ENCODE assay signal across 29 cellular contexts in the genomic region with DNA sequence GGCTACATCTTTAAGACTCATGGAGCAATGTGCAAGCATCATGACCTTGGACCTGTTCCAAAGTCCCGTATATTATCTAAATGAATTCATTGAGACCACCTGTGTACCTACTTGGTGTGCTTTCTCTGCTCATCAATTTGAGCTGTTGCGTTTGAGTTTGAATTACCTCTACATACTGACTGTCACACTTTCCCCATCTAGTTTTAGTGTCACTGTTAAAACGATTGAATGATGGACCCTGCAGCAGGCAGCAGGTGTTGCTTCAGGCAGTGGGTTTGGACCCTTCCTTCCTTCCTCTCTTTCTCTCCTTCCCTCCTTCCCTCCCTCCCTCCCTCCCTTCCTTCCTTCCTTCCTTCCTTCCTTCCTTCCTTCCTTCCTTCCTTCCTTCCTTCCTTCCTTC.
"Had no signal": no experiment of that assay in that cellular context is flagged by ENCODE, and none has a peak within 500 bp of the region (broad histone marks: within the 10 kb centered on the region; RNA-seq: fewer than 3 reads in every experiment).

No MANE protein-coding gene starts in this region.

- H3K79me2 ChIP-seq: hepatocyte had no signal

- H3K4me2 ChIP-seq: hepatocyte had no signal

- H3K27me3 Mint-ChIP-seq: dendritic cell treated with granulocyte-macrophage colony-stimulating factor and Interleukin-4, amounts not matched to agents 40 ng/mL and 50 ng/mL, for 4 days had no signal

- H3K27ac ChIP-seq: colonic mucosa, coronary artery, dorsolateral prefrontal cortex, epithelial cell of prostate, esophagus muscularis mucosa, esophagus squamous epithelium, foreskin keratinocyte, gastrocnemius medialis, gastroesophageal sphincter, heart left ventricle, heart right ventricle, hepatocyte had no signal

- H3K36me3 ChIP-seq: colonic mucosa, esophagus muscularis mucosa, esophagus squamous epithelium, gastrocnemius medialis, gastroesophageal sphincter, heart left ventricle, heart right ventricle had no signal

- H2AFZ ChIP-seq: hepatocyte had no signal

- H3K4me1 ChIP-seq: colonic mucosa, esophagus muscularis mucosa, esophagus squamous epithelium, foreskin keratinocyte, gastrocnemius medialis, gastroesophageal sphincter, heart left ventricle, heart right ventricle had no signal

- H3K9me3 Mint-ChIP-seq: dendritic cell treated with granulocyte-macrophage colony-stimulating factor and Interleukin-4, amounts not matched to agents 40 ng/mL and 50 ng/mL, for 4 days had no signal

- H3K9me3 ChIP-seq: colonic mucosa, esophagus muscularis mucosa, esophagus squamous epithelium, gastrocnemius medialis, gastroesophageal sphincter, heart left ventricle, heart right ventricle had no signal

- H3K27me3 ChIP-seq: colonic mucosa, dorsolateral prefrontal cortex, esophagus squamous epithelium, foreskin keratinocyte, gastrocnemius medialis, heart left ventricle, hepatocyte had no signal

- H3K4me1 Mint-ChIP-seq: endodermal cell had no signal

- DNase-seq: colonic mucosa; cortex of kidney; dermis blood vessel endothelial cell; dorsolateral prefrontal cortex; effector CD4-positive, alpha-beta T cell; effector CD8-positive, alpha-beta T cell; effector memory CD4-positive, alpha-beta T cell; effector memory CD8-positive, alpha-beta T cell; endodermal cell; erythroblast; esophagus squamous epithelium; foreskin fibroblast; foreskin keratinocyte; foreskin melanocyte; gastrocnemius medialis; glutamatergic neuron; head of caudate nucleus; heart left ventricle; heart right ventricle had no signal

- H3K27ac Mint-ChIP-seq: dendritic cell treated with granulocyte-macrophage colony-stimulating factor and Interleukin-4, amounts not matched to agents 40 ng/mL and 50 ng/mL, for 4 days; effector memory CD8-positive, alpha-beta T cell; endodermal cell had no signal

- FAIRE-seq: endometrium, endothelial cell of umbilical vein, frontal cortex had no signal

- H3K4me3 ChIP-seq: colonic mucosa, coronary artery, dorsolateral prefrontal cortex, esophagus muscularis mucosa, esophagus squamous epithelium, gastrocnemius medialis, gastroesophageal sphincter, heart left ventricle, heart right ventricle, hepatocyte had no signal

- ATAC-seq: effector memory CD8-positive, alpha-beta T cell; esophagus mucosa; foreskin keratinocyte; gastrocnemius medialis; gastroesophageal sphincter; heart left ventricle; heart right ventricle had no signal

- H3K4me3 Mint-ChIP-seq: dendritic cell treated with granulocyte-macrophage colony-stimulating factor and Interleukin-4, amounts not matched to agents 40 ng/mL and 50 ng/mL, for 4 days; effector memory CD8-positive, alpha-beta T cell; endodermal cell had no signal
